1 cellular context compared by ENCODE assay signal in genomic region chr1:90340604-90341003, GRCh38.
TF ChIP-seq lines count a peak whose summit lies in the region.

No MANE protein-coding gene starts in this region.

TF ChIP-seq in GM23338, 12 proteins besides CTCF, POLR2A, EP300 and RAD21 (continued from another document):
- no peak for TF ChIP-seq ZNF462 (CRISPR knock-in tag; IDR thresholded peaks at IDR 0.05)
